20 cellular contexts compared by ENCODE assay signal in genomic region chr7:75010036-75010435, GRCh38. TPM values are rescaled to one million over a fixed set of nuclear protein-coding genes. Genes with fewer than 3 reads are reported as not detected.
DNase-seq lines count a peak whose midpoint lies in the region; ATAC-seq, FAIRE-seq and TF ChIP-seq lines count a peak whose summit lies in the region.
"Had no signal": no experiment of that assay in that cellular context is flagged by ENCODE, and none has a peak within 500 bp of the region (broad histone marks: within the 10 kb centered on the region; RNA-seq: fewer than 3 reads in every experiment).

No MANE protein-coding gene starts in this region.

- no peaks in the 10 kb centered on the region for H4K20me1 ChIP-seq in K562 (replicated peaks; ENCODE audit: control insufficient read depth, insufficient read depth, low read length)

- no peak overlapping the region for H3K4me2 ChIP-seq in K562 (ENCODE audit: insufficient read depth, low read length)

- no peak for FAIRE-seq in K562 (lab: Jason Lieb, UNC)
- FAIRE-seq: D721Med had no signal

- TF ChIP-seq CTCF in HL-60 (IDR thresholded peaks at IDR 0.05; ENCODE audit: insufficient read depth, low read length) (no peak), K562 (IDR thresholded peaks at IDR 0.05 in 2 of 3, conservative IDR thresholded peaks at IDR 0.05 in 1 of 3; ENCODE audit: insufficient read depth in 2 of 3, low read depth in 1 of 3, low read length in 3 of 3) (no peak), type B pancreatic cell (conservative IDR thresholded peaks at IDR 0.05) (no peak)

- H3K79me2 ChIP-seq in K562 (ENCODE audit: control insufficient read depth, insufficient read depth, low read length) = no peaks in the 10 kb centered on the region

- DNase-seq in HL-60 (ENCODE audit: low read depth in 1 of 2, low spot score in 1 of 2) (peak; percentile 18 to 54), NOMO-1 (lab: John Stamatoyannopoulos, UW; ENCODE audit: unreplicated experiment in 2 of 2) (peak; percentile 49 to 63), K562 (ENCODE audit: extremely low read depth in 1 of 4, low spot score in 3 of 4) (no peak), type B pancreatic cell (ENCODE audit: extremely low spot score, unreplicated experiment) (no peak), HT-29 (ENCODE audit: low spot score) (no peak), immature natural killer cell (no peak)
- DNase-seq in CD8-positive, alpha-beta memory T cell = no peak
- DNase-seq: BE2C; CD8-positive, alpha-beta T cell; DMS79; HCEC 1CT; MM.1S; NCI-H1417 treated with DMSO at 0.1 percent for 48 hours; NCI-H2029 treated with DMSO at 0.1 percent for 48 hours; NCI-H446 treated with DMSO at 0.1 percent for 48 hours; NCI-H748 treated with DMSO at 0.1 percent for 48 hours had no signal

- no peaks in the 10 kb centered on the region for H3K9me3 ChIP-seq in K562 (replicated peaks; ENCODE audit: control insufficient read depth, insufficient read depth, low read depth, low read length)
- H3K9me3 ChIP-seq in CD8-positive, alpha-beta memory T cell (ENCODE audit: low read length) = no peaks in the 10 kb centered on the region
- H3K9me3 ChIP-seq: BE2C had no signal

- no peak overlapping the region for H3K9ac ChIP-seq in K562 (ENCODE audit: insufficient read depth in 1 of 2, low read depth in 2 of 2, low read length in 2 of 2)

- no peaks in the 10 kb centered on the region for H3K9me1 ChIP-seq in K562 (ENCODE audit: control insufficient read depth, insufficient read depth, low read length)

- H3K4me3 ChIP-seq in HL-60 (replicated peaks; ENCODE audit: insufficient read depth, low read length) (no peak overlapping the region), K562 (no peak overlapping the region)
- no peak overlapping the region for H3K4me3 ChIP-seq in CD8-positive, alpha-beta memory T cell (ENCODE audit: low read length)
- H3K4me3 ChIP-seq: SK-N-MC had no signal

- TF ChIP-seq EP300 in K562 (IDR thresholded peaks at IDR 0.05; ENCODE audit: low read length) = no peak

- POLR2A ChIA-PET in K562 (lab: Yijun Ruan, JAX) = no interaction called here
- POLR2A ChIA-PET in CD8-positive, alpha-beta memory T cell (lab: Charles Lee) = no interaction called here

- no peak for TF ChIP-seq POLR2A in K562 (conservative IDR thresholded peaks at IDR 0.05)

- TF ChIP-seq RAD21 in K562 (CRISPR knock-in tag; conservative IDR thresholded peaks at IDR 0.05 in 1 of 2, IDR thresholded peaks at IDR 0.05 in 1 of 2) = no peak

- in situ Hi-C loops in K562 (cut with MboI) = no loop called here

- no peaks in the 10 kb centered on the region for H3K27me3 ChIP-seq in HL-60 (ENCODE audit: insufficient read depth, poor library complexity, severe bottlenecking)
- H3K27me3 ChIP-seq in K562 (ENCODE audit: control insufficient read depth in 2 of 2, insufficient read depth in 2 of 2, low read length in 2 of 2) = no peaks in the 10 kb centered on the region
- H3K27me3 ChIP-seq in CD8-positive, alpha-beta memory T cell (ENCODE audit: insufficient read depth, low read length, poor library complexity, severe bottlenecking) = no peaks in the 10 kb centered on the region
- H3K27me3 ChIP-seq: BE2C had no signal

- H3K36me3 ChIP-seq in K562 (ENCODE audit: control insufficient read depth, insufficient read depth, low read length) = no peaks in the 10 kb centered on the region
- H3K36me3 ChIP-seq in CD8-positive, alpha-beta memory T cell (ENCODE audit: insufficient read depth, low read length) = no peaks in the 10 kb centered on the region
- H3K36me3 ChIP-seq: BE2C had no signal

- H3K9me3 Mint-ChIP-seq in type B pancreatic cell = no peaks in the 10 kb centered on the region
- H3K9me3 Mint-ChIP-seq in CD8-positive, alpha-beta memory T cell = no peaks in the 10 kb centered on the region
- no peaks in the 10 kb centered on the region for H3K9me3 Mint-ChIP-seq in immature natural killer cell
- H3K9me3 Mint-ChIP-seq: CD8-positive, alpha-beta T cell had no signal

- BruUV-seq in K562 (replicated peaks; lab: Mats Ljungman, UMichigan) = no TSS peak

- no peak for ATAC-seq in K562
- ATAC-seq: CD8-positive, alpha-beta T cell; Panc1; Right ventricle myocardium inferior had no signal

- H3K27ac Mint-ChIP-seq in type B pancreatic cell (peak overlapping the region; percentile 32), immature natural killer cell (peak overlapping the region in 1 of 6 donors; percentile 7)
- peak overlapping the region in 1 of 8 donors; percentile 66 for H3K27ac Mint-ChIP-seq in CD8-positive, alpha-beta memory T cell
- H3K27ac Mint-ChIP-seq: CD8-positive, alpha-beta T cell had no signal

- H3K27me3 Mint-ChIP-seq in type B pancreatic cell (no peaks in the 10 kb centered on the region), immature natural killer cell (ENCODE audit: low read depth in 3 of 3) (peaks cover 0 to 3% (median 0%) of the 10 kb centered on the region in 3 donors)
- H3K27me3 Mint-ChIP-seq in CD8-positive, alpha-beta memory T cell = no peaks in the 10 kb centered on the region

- no peak overlapping the region for H2AFZ ChIP-seq in K562 (ENCODE audit: low read depth, low read length)

- H3K4me1 Mint-ChIP-seq in type B pancreatic cell (ENCODE audit: unreplicated experiment) (peaks cover 4% of the 10 kb centered on the region), immature natural killer cell (no peaks in the 10 kb centered on the region)
- no peaks in the 10 kb centered on the region for H3K4me1 Mint-ChIP-seq in CD8-positive, alpha-beta memory T cell

- H3K27ac ChIP-seq in HL-60 (replicated peaks) = no peak overlapping the region
- no peak overlapping the region for H3K27ac ChIP-seq in K562 (ENCODE audit: extremely low read depth, low read depth, low read length)
- H3K27ac ChIP-seq in CD8-positive, alpha-beta memory T cell (ENCODE audit: low read depth, low read length) = no peak overlapping the region
- H3K27ac ChIP-seq: SK-N-MC had no signal

- peaks cover 5 to 12% of the 10 kb centered on the region in 2 experiments; a peak in 4 of 5 replicates for H3K4me1 ChIP-seq in K562 (replicated peaks in 1 of 2; ENCODE audit: control insufficient read depth in 2 of 2, insufficient read depth in 2 of 2, low read length in 2 of 2)
- no peaks in the 10 kb centered on the region for H3K4me1 ChIP-seq in CD8-positive, alpha-beta memory T cell (ENCODE audit: insufficient read depth, low read length)
- H3K4me1 ChIP-seq: BE2C had no signal

- intact Hi-C loops in K562 (cut with micrococcal nuclease) = no loop called here

- peaks cover 17% of the 10 kb centered on the region for H3K36me3 Mint-ChIP-seq in type B pancreatic cell
- H3K36me3 Mint-ChIP-seq in CD8-positive, alpha-beta memory T cell = peaks cover 0 to 9% (median 7%) of the 10 kb centered on the region in 3 donors
- peaks cover 4 to 5% (median 4%) of the 10 kb centered on the region in 3 donors for H3K36me3 Mint-ChIP-seq in immature natural killer cell

- 96% methylated on average over 2 of the region's 2 CpGs for WGBS in K562 (ENCODE audit: insufficient coverage, low coverage, missing lambda C conversion rate)

- CTCF ChIA-PET in K562 (lab: Yijun Ruan, JAX; ENCODE audit: low intra/inter-chr PET ratio) = no interaction called here
- CTCF ChIA-PET in CD8-positive, alpha-beta memory T cell (lab: Charles Lee) = no interaction called here

- H3K4me3 Mint-ChIP-seq in type B pancreatic cell = no peak overlapping the region
- no peak overlapping the region for H3K4me3 Mint-ChIP-seq in CD8-positive, alpha-beta memory T cell
- H3K4me3 Mint-ChIP-seq in immature natural killer cell = no peak overlapping the region
- H3K4me3 Mint-ChIP-seq: CD8-positive, alpha-beta T cell had no signal

TF ChIP-seq in K562, 482 proteins besides CTCF, POLR2A, EP300 and RAD21 (continues in another document):
- no peak for TF ChIP-seq HOMEZ (CRISPR knock-in tag; IDR thresholded peaks at IDR 0.05)
- TF ChIP-seq TARDBP (IDR thresholded peaks at IDR 0.05) = no peak
- no peak for TF ChIP-seq CBX2 (IDR thresholded peaks at IDR 0.05; ENCODE audit: insufficient read depth, low read length, poor library complexity, severe bottlenecking)
- TF ChIP-seq NEUROD1 (IDR thresholded peaks at IDR 0.05; ENCODE audit: borderline replicate concordance, low read depth, low read length, partially characterized antibody) = no peak
- TF ChIP-seq SNRNP70 (optimal IDR thresholded peaks at IDR 0.05; ENCODE audit: low read depth, low read length) = no peak

RNA-seq across cellular contexts. Expression of gene CASTOR2, which starts 45.5 kb away (rescaled TPM):
- 3.9 and 9.8 TPM in 2 replicates for total RNA-seq in K562 (2011; cell fraction: chromatin; rRNA removed; ENCODE audit: low replicate concordance)
- total RNA-seq in K562 (2011; cell fraction: nucleolus; rRNA removed) = 6.5 and 7.2 TPM in 2 replicates
- total RNA-seq in K562 (2011; cell fraction: nucleoplasm; rRNA removed) = 5.3 TPM in 2 replicates
- 4.4 and 5.1 TPM in 2 replicates for total RNA-seq in K562 (2014; rRNA removed)
- total RNA-seq in K562 (2014; rRNA removed; fragmentation: Illumina TruSeq; extraction: Trizol) = 1.8 and 2.1 TPM in 2 replicates
- total RNA-seq in K562 (2015; rRNA removed; fragmentation: Illumina TruSeq; extraction: Trizol) = 3.8 and 4.0 TPM in 2 replicates
- total RNA-seq in K562 (2021) = 13.4 and 13.9 TPM in 2 replicates
- 1.5 and 2.6 TPM in 2 replicates for polyA plus RNA-seq in K562 (2011; rRNA removed)
- polyA plus RNA-seq in K562 (2011; cell fraction: cytosol; rRNA removed) = 2.0 and 6.4 TPM in 2 replicates
- polyA plus RNA-seq in K562 (2011; cell fraction: nucleus; rRNA removed) = 1.7 and 3.6 TPM in 2 replicates
- 2.9 and 3.9 TPM in 2 replicates for polyA plus RNA-seq in K562 (2012)
- polyA plus RNA-seq in K562 (2014; fragmentation: Illumina TruSeq; extraction: Trizol) = 2.3 and 2.7 TPM in 2 replicates
- under 1 TPM in 1 of 2 experiments, not detected in 1; 0.17 TPM for polyA plus RNA-seq in K562 (2014; fragmentation: Nextera tagmentation; extraction: Ambion mirVana)
- 3.7 and 5.1 TPM in 2 replicates for polyA plus RNA-seq in K562 (2014; rRNA removed)
- polyA minus RNA-seq in K562 (2011; rRNA and poly(A)+ RNA removed) = 2.7 and 8.3 TPM in 2 replicates
- polyA minus RNA-seq in K562 (2011; cell fraction: cytosol; rRNA and poly(A)+ RNA removed) = 7.7 and 11.6 TPM in 2 replicates
- 1.9 and 2.0 TPM in 2 replicates for polyA minus RNA-seq in K562 (2011; cell fraction: nucleus; rRNA and poly(A)+ RNA removed)
- 42.8 and 70.3 TPM in 2 replicates for total RNA-seq in type B pancreatic cell (ENCODE audit: low replicate concordance)
- total RNA-seq in HT-29 (2014; rRNA removed; shearing (Covaris generic)) = 5.3 and 12.0 TPM in 2 replicates
- total RNA-seq in CD8-positive, alpha-beta memory T cell = 1 to 10 TPM; 6.3 to 6.8 TPM
- polyA plus RNA-seq in CD8-positive, alpha-beta memory T cell = 0.69 TPM
- 1 to 10 TPM in 2 of 3 donors, not detected in 1; 1.4 to 2.0 TPM for polyA plus RNA-seq in immature natural killer cell

Comparison
In these comparisons a context has a peak if more than half of its experiments do, and no peak if none do; other contexts are left out.
1. DNase-seq: peak in HL-60 (2 of 2) and NOMO-1 (2 of 2); none in K562 (0 of 4), type B pancreatic cell (single experiment), HT-29 (single experiment), CD8-positive, alpha-beta memory T cell (0 of 5) and immature natural killer cell (0 of 3).